17 cellular contexts compared by ENCODE assay signal in the genomic region with DNA sequence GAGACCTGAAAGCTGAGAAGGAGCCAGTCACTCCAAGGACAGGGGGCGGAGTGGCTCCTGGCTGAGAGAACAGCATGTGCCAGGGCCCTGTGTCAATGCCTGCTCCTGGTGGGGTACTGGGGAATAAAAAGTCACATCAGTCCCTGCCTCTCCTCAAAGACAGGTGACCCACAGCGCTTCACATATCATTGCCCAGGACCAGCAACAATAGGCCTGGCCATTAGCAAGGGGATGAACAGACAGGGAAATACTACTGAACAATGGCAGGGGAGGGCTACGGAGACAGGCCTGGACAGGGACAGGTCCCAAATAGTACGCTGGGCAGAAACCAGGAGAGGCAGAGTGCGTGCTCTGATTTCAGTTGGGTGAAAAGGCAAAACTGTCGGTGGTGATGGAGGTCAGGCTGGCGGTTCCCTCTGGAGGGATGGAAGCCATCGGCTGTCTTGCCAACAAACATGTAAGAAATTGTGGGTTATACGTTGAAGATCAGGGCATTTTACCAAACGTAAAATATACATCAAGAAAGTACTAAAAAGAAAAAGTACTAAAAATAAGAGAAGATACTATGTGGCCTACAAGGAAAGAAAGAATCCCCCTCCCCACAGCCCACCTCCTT.
DNase-seq lines count a peak whose midpoint lies in the region; ATAC-seq and TF ChIP-seq lines count a peak whose summit lies in the region.
"Had no signal": no experiment of that assay in that cellular context is flagged by ENCODE, and none has a peak within 500 bp of the region (broad histone marks: within the 10 kb centered on the region; RNA-seq: fewer than 3 reads in every experiment).

No MANE protein-coding gene starts in this region.

- peak overlapping the region; percentile 82 for H3K27ac ChIP-seq in BLaER1
- peak overlapping the region; percentile 88 for H3K27ac ChIP-seq in HUES64 (ENCODE audit: low read depth, low read length)
- H3K27ac ChIP-seq in dorsolateral prefrontal cortex = peak overlapping the region in 48 of 59 donors; percentile 3 to 81 (median 59)
- H3K27ac ChIP-seq in neural progenitor cell = peak overlapping the region; percentile 99
- H3K27ac ChIP-seq: Peyer's patch had no signal

- peak overlapping the region; percentile 58 for H3K4me2 ChIP-seq in BLaER1
- peak overlapping the region; percentile 83 for H3K4me2 ChIP-seq in neural progenitor cell

- H3K9ac ChIP-seq in BLaER1 (peak overlapping the region; percentile 65; the same call in 1 of the 2 replicates), HUES64 (ENCODE audit: low read depth, low read length) (peak overlapping the region; percentile 58), neural progenitor cell (peak overlapping the region; percentile 50)

- no peaks in the 10 kb centered on the region for H3K79me2 ChIP-seq in neural progenitor cell (ENCODE audit: low read depth)

- WGBS in HUES64 = 23% methylated on average over 8 of the region's 10 CpGs

- H3F3A ChIP-seq in neural progenitor cell (ENCODE audit: low read depth) = peaks cover 63% of the 10 kb centered on the region

- no peak overlapping the region for H2AFZ ChIP-seq in neural progenitor cell (replicated peaks)

- H3K27me3 ChIP-seq in BLaER1 = peaks cover 13% of the 10 kb centered on the region
- no peaks in the 10 kb centered on the region for H3K27me3 ChIP-seq in HUES64 (ENCODE audit: insufficient read depth, low read length)
- no peaks in the 10 kb centered on the region for H3K27me3 ChIP-seq in dorsolateral prefrontal cortex
- no peaks in the 10 kb centered on the region for H3K27me3 ChIP-seq in neural progenitor cell
- H3K27me3 ChIP-seq: Peyer's patch had no signal

- H3K27me3 Mint-ChIP-seq in neural progenitor cell (ENCODE audit: insufficient read depth, low read depth) = peaks cover 16% of the 10 kb centered on the region
- H3K27me3 Mint-ChIP-seq in Calu3 (ENCODE audit: unreplicated experiment) = no peaks in the 10 kb centered on the region

- no peak for DNase-seq in dorsolateral prefrontal cortex
- peak; percentile 60 for DNase-seq in neural progenitor cell (ENCODE audit: low spot score)
- DNase-seq in Calu3 = no peak
- no peak for DNase-seq in GF-D8 (lab: John Stamatoyannopoulos, UW)
- DNase-seq: activated naive CD4-positive, alpha-beta T cell treated with anti-CD3 and anti-CD28 coated beads, Interleukin-2, amount 50 U/mL, for 16 hours; DMS153; erythroblast; naive B cell; NCI-H187 treated with DMSO at 0.1 percent for 48 hours; NCI-H526; Peyer's patch; stimulated activated naive B cell treated with anti-CD40 and anti-IgM and Interleukin-4, amounts not matched to agents 10 μg/mL and 1 μg/mL and 100 μg/mL, for 72 hours; T-helper 1 cell had no signal

- H3K4me1 Mint-ChIP-seq in neural progenitor cell (peaks cover 78% of the 10 kb centered on the region), Calu3 (ENCODE audit: low read depth, unreplicated experiment) (peaks cover 20% of the 10 kb centered on the region)
- H3K4me1 Mint-ChIP-seq: naive B cell; stimulated activated naive B cell treated with anti-CD40 and anti-IgM and Interleukin-4, amounts not matched to agents 10 μg/mL and 1 μg/mL and 100 μg/mL, for 72 hours had no signal

- no peaks in the 10 kb centered on the region for H3K36me3 ChIP-seq in BLaER1
- H3K36me3 ChIP-seq in HUES64 (ENCODE audit: insufficient read depth, low read length) = no peaks in the 10 kb centered on the region
- H3K36me3 ChIP-seq in neural progenitor cell = no peaks in the 10 kb centered on the region
- H3K36me3 ChIP-seq: Peyer's patch had no signal

- H3K27ac Mint-ChIP-seq in neural progenitor cell (peak overlapping the region; percentile 100), Calu3 (ENCODE audit: unreplicated experiment) (no peak overlapping the region)
- H3K27ac Mint-ChIP-seq: naive B cell; stimulated activated naive B cell treated with anti-CD40 and anti-IgM and Interleukin-4, amounts not matched to agents 10 μg/mL and 1 μg/mL and 100 μg/mL, for 72 hours had no signal

- H3K4me1 ChIP-seq in BLaER1 = peaks cover 74% of the 10 kb centered on the region
- H3K4me1 ChIP-seq in HUES64 (ENCODE audit: insufficient read depth, low read length) = peaks cover 30% of the 10 kb centered on the region
- peaks cover 53% of the 10 kb centered on the region for H3K4me1 ChIP-seq in neural progenitor cell
- H3K4me1 ChIP-seq: Peyer's patch had no signal

- TF ChIP-seq CTCF in dorsolateral prefrontal cortex (IDR thresholded peaks at IDR 0.05 in 54 of 56, conservative IDR thresholded peaks at IDR 0.05 in 2 of 56; ENCODE audit: low read depth in 1 of 56, partially characterized antibody in 56 of 56) = no peak
- no peak for TF ChIP-seq CTCF in neural progenitor cell (IDR thresholded peaks at IDR 0.05)
- TF ChIP-seq CTCF in Calu3 (IDR thresholded peaks at IDR 0.05; ENCODE audit: unreplicated experiment) = no peak

- no peaks in the 10 kb centered on the region for H3K36me3 Mint-ChIP-seq in neural progenitor cell
- peaks cover 11% of the 10 kb centered on the region for H3K36me3 Mint-ChIP-seq in Calu3 (ENCODE audit: insufficient read depth, unreplicated experiment)
- H3K36me3 Mint-ChIP-seq: naive B cell; stimulated activated naive B cell treated with anti-CD40 and anti-IgM and Interleukin-4, amounts not matched to agents 10 μg/mL and 1 μg/mL and 100 μg/mL, for 72 hours had no signal

- no peak for ATAC-seq in HG02973 (IDR thresholded peaks at IDR 0.05; ENCODE audit: unreplicated experiment)
- ATAC-seq in GM19035 (IDR thresholded peaks at IDR 0.05; ENCODE audit: unreplicated experiment) = no peak
- ATAC-seq: stimulated activated naive B cell treated with anti-CD40 and anti-IgM and Interleukin-4, amounts not matched to agents 10 μg/mL and 1 μg/mL and 100 μg/mL, for 72 hours had no signal

- CTCF ChIA-PET in Calu3 (lab: Charles Lee) = no interaction called here

- H4K20me1 ChIP-seq in BLaER1 (no peaks in the 10 kb centered on the region), neural progenitor cell (ENCODE audit: low read depth) (no peaks in the 10 kb centered on the region)

- H3K4me3 ChIP-seq in BLaER1 (no peak overlapping the region), HUES64 (ENCODE audit: low read length) (peak overlapping the region; percentile 42), dorsolateral prefrontal cortex (no peak overlapping the region), neural progenitor cell (peak overlapping the region; percentile 42)
- H3K4me3 ChIP-seq: Peyer's patch had no signal

- no TSS peak for BruUV-seq in Calu3 (replicated peaks; lab: Mats Ljungman, UMichigan)

- H3K9me3 ChIP-seq in BLaER1 (no peaks in the 10 kb centered on the region), HUES64 (ENCODE audit: insufficient read depth, low read depth, low read length) (no peaks in the 10 kb centered on the region), neural progenitor cell (ENCODE audit: low read depth) (no peaks in the 10 kb centered on the region)
- H3K9me3 ChIP-seq: Peyer's patch had no signal

- H3K9me3 Mint-ChIP-seq in neural progenitor cell = no peaks in the 10 kb centered on the region
- no peaks in the 10 kb centered on the region for H3K9me3 Mint-ChIP-seq in Calu3 (ENCODE audit: low read depth, unreplicated experiment)
- H3K9me3 Mint-ChIP-seq: naive B cell; stimulated activated naive B cell treated with anti-CD40 and anti-IgM and Interleukin-4, amounts not matched to agents 10 μg/mL and 1 μg/mL and 100 μg/mL, for 72 hours had no signal

- intact Hi-C loops in dorsolateral prefrontal cortex (cut with DNase I) (no loop called here), Calu3 (cut with micrococcal nuclease; ENCODE audit: unreplicated experiment) (no loop called here)

- peak overlapping the region; percentile 70 for H3K4me3 Mint-ChIP-seq in neural progenitor cell
- H3K4me3 Mint-ChIP-seq in Calu3 (ENCODE audit: low read depth, unreplicated experiment) = no peak overlapping the region
- H3K4me3 Mint-ChIP-seq: naive B cell; stimulated activated naive B cell treated with anti-CD40 and anti-IgM and Interleukin-4, amounts not matched to agents 10 μg/mL and 1 μg/mL and 100 μg/mL, for 72 hours had no signal

Comparison
In these comparisons a context has a peak if more than half of its experiments do, and no peak if none do; other contexts are left out.
1. H3K4me3 ChIP-seq: peak in HUES64 (single experiment) and neural progenitor cell (single experiment); none in BLaER1 (single experiment) and dorsolateral prefrontal cortex (0 of 59).
2. Peak in every context shown above with its lines, with median percentiles within 50 percentile points of each other: H3K27ac ChIP-seq and H3K9ac ChIP-seq.